In genomic region chr2:170162261-170162612, GRCh38 we compare ENCODE assay signal across 1 cellular context.
TF ChIP-seq lines count a peak whose summit lies in the region.

No MANE protein-coding gene starts in this region.

TF ChIP-seq in GM23338, 12 proteins besides CTCF, POLR2A, EP300 and RAD21 (continued from another document):
- TF ChIP-seq, protein P1, sequence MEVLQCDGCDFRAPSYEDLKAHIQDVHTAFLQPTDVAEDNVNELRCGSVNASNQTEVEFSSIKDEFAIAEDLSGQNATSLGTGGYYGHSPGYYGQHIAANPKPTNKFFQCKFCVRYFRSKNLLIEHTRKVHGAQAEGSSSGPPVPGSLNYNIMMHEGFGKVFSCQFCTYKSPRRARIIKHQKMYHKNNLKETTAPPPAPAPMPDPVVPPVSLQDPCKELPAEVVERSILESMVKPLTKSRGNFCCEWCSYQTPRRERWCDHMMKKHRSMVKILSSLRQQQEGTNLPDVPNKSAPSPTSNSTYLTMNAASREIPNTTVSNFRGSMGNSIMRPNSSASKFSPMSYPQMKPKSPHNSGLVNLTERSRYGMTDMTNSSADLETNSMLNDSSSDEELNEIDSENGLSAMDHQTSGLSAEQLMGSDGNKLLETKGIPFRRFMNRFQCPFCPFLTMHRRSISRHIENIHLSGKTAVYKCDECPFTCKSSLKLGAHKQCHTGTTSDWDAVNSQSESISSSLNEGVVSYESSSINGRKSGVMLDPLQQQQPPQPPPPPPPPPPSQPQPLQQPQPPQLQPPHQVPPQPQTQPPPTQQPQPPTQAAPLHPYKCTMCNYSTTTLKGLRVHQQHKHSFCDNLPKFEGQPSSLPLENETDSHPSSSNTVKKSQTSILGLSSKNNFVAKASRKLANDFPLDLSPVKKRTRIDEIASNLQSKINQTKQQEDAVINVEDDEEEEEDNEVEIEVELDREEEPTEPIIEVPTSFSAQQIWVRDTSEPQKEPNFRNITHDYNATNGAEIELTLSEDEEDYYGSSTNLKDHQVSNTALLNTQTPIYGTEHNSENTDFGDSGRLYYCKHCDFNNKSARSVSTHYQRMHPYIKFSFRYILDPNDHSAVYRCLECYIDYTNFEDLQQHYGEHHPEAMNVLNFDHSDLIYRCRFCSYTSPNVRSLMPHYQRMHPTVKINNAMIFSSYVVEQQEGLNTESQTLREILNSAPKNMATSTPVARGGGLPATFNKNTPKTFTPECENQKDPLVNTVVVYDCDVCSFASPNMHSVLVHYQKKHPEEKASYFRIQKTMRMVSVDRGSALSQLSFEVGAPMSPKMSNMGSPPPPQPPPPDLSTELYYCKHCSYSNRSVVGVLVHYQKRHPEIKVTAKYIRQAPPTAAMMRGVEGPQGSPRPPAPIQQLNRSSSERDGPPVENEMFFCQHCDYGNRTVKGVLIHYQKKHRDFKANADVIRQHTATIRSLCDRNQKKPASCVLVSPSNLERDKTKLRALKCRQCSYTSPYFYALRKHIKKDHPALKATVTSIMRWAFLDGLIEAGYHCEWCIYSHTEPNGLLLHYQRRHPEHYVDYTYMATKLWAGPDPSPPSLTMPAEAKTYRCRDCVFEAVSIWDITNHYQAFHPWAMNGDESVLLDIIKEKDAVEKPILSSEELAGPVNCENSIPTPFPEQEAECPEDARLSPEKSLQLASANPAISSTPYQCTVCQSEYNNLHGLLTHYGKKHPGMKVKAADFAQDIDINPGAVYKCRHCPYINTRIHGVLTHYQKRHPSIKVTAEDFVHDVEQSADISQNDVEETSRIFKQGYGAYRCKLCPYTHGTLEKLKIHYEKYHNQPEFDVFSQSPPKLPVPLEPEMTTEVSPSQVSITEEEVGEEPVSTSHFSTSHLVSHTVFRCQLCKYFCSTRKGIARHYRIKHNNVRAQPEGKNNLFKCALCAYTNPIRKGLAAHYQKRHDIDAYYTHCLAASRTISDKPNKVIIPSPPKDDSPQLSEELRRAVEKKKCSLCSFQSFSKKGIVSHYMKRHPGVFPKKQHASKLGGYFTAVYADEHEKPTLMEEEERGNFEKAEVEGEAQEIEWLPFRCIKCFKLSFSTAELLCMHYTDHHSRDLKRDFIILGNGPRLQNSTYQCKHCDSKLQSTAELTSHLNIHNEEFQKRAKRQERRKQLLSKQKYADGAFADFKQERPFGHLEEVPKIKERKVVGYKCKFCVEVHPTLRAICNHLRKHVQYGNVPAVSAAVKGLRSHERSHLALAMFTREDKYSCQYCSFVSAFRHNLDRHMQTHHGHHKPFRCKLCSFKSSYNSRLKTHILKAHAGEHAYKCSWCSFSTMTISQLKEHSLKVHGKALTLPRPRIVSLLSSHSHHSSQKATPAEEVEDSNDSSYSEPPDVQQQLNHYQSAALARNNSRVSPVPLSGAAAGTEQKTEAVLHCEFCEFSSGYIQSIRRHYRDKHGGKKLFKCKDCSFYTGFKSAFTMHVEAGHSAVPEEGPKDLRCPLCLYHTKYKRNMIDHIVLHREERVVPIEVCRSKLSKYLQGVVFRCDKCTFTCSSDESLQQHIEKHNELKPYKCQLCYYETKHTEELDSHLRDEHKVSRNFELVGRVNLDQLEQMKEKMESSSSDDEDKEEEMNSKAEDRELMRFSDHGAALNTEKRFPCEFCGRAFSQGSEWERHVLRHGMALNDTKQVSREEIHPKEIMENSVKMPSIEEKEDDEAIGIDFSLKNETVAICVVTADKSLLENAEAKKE (CRISPR knock-in tag; IDR thresholded peaks at IDR 0.05), result no peak
- TF ChIP-seq ZNF114 (CRISPR knock-in tag; IDR thresholded peaks at IDR 0.05) (no peak), EZH2 (IDR thresholded peaks at IDR 0.05; ENCODE audit: low read depth, unreplicated experiment) (no peak)
- TF ChIP-seq, protein P2, sequence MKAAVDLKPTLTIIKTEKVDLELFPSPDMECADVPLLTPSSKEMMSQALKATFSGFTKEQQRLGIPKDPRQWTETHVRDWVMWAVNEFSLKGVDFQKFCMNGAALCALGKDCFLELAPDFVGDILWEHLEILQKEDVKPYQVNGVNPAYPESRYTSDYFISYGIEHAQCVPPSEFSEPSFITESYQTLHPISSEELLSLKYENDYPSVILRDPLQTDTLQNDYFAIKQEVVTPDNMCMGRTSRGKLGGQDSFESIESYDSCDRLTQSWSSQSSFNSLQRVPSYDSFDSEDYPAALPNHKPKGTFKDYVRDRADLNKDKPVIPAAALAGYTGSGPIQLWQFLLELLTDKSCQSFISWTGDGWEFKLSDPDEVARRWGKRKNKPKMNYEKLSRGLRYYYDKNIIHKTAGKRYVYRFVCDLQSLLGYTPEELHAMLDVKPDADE (IDR thresholded peaks at IDR 0.05), result no peak
